In the genomic region with DNA sequence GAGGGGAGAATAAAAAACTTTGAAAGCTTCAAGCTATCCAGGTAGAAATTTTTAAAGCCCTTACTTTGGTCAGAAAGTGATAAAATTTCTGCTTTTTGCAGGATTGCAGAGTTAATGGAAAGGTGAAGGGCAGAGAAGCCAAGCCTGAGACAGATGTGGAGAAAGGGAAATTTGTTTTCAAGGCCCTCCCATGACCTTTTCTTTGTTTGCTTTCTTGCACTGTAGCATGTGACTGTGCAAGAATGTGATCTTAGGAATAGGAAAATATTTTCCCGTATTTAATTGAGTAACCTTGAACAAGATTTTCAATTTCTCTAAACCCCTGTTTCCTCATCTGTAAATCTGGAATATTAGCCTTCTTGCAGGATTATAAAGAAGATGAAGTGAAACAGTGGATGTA, we compare ENCODE assay signal across 28 cellular contexts.
"Had no signal": no experiment of that assay in that cellular context is flagged by ENCODE, and none has a peak within 500 bp of the region (broad histone marks: within the 10 kb centered on the region; RNA-seq: fewer than 3 reads in every experiment).

No MANE protein-coding gene starts in this region.

- H3K27me3 ChIP-seq: neural progenitor cell, ovary, right lobe of liver, spleen, stomach, thyroid gland, tibial nerve, upper lobe of left lung, vagina had no signal

- H2AFZ ChIP-seq: parathyroid adenoma had no signal

- H3K9me3 ChIP-seq: ovary, right lobe of liver, spleen, stomach, thoracic aorta, thyroid gland, tibial nerve, upper lobe of left lung, vagina had no signal

- DNase-seq: naive thymus-derived CD4-positive, alpha-beta T cell; natural killer cell; occipital lobe; ovary; posterior cingulate gyrus; right cardiac atrium; right lobe of liver; spleen; stimulated activated CD4-positive, alpha-beta T cell treated with anti-CD3 and anti-CD28 coated beads, Interleukin-12 subunit alpha, Interleukin-12 subunit beta, amount 100 ng/mL, for 4 hours; stimulated activated CD4-positive, alpha-beta T cell treated with anti-CD3 and anti-CD28 coated beads, Interleukin-1b, Interleukin-23, amount 100 ng/mL, for 48 hours; stimulated activated CD4-positive, alpha-beta T cell treated with anti-CD3 and anti-CD28 coated beads, Interleukin-4, amount 100 ng/mL, for 1 hour; stimulated activated naive B cell treated with anti-CD40 and anti-IgM and Interleukin-4, amounts not matched to agents 10 μg/mL and 1 μg/mL and 100 μg/mL, for 72 hours; stimulated activated naive CD4-positive, alpha-beta T cell treated with Interleukin-2 at 50 U/mL for 16 hours; stomach; thyroid gland; trophoblast cell; upper lobe of left lung had no signal

- H3K36me3 Mint-ChIP-seq: naive thymus-derived CD4-positive, alpha-beta T cell; natural killer cell; neural progenitor cell; stimulated activated effector memory CD8-positive, alpha-beta T cell treated with anti-CD3 and anti-CD28 coated beads, Interleukin-12 subunit alpha, Interleukin-12 subunit beta, amount 100 ng/mL, for 72 hours; stimulated activated naive B cell treated with anti-CD40 and anti-IgM and Interleukin-4, amounts not matched to agents 10 μg/mL and 1 μg/mL and 100 μg/mL, for 72 hours had no signal

- ATAC-seq: naive thymus-derived CD4-positive, alpha-beta T cell; natural killer cell; right cardiac atrium; right lobe of liver; stimulated activated effector memory CD8-positive, alpha-beta T cell treated with anti-CD3 and anti-CD28 coated beads, Interleukin-12 subunit alpha, Interleukin-12 subunit beta, amount 100 ng/mL, for 72 hours; stimulated activated naive B cell treated with anti-CD40 and anti-IgM and Interleukin-4, amounts not matched to agents 10 μg/mL and 1 μg/mL and 100 μg/mL, for 72 hours had no signal

- H3K4me2 ChIP-seq: smooth muscle cell had no signal

- H3K4me3 Mint-ChIP-seq: naive thymus-derived CD4-positive, alpha-beta T cell; natural killer cell; nephron; neural progenitor cell; stimulated activated effector memory CD8-positive, alpha-beta T cell treated with anti-CD3 and anti-CD28 coated beads, Interleukin-12 subunit alpha, Interleukin-12 subunit beta, amount 100 ng/mL, for 72 hours; stimulated activated naive B cell treated with anti-CD40 and anti-IgM and Interleukin-4, amounts not matched to agents 10 μg/mL and 1 μg/mL and 100 μg/mL, for 72 hours; stimulated activated naive CD8-positive, alpha-beta T cell treated with anti-CD3 and anti-CD28 coated beads, Interleukin-15, Interleukin-2, amounts not matched to agents 100 ng/mL and 50 ng/mL, for 24 hours had no signal

- H3K4me1 ChIP-seq: parathyroid adenoma, spleen, upper lobe of left lung, vagina had no signal

- H3K27me3 Mint-ChIP-seq: progenitor cell of endocrine pancreas; stimulated activated naive B cell treated with anti-CD40 and anti-IgM and Interleukin-4, amounts not matched to agents 10 μg/mL and 1 μg/mL and 100 μg/mL, for 72 hours; stimulated activated naive CD8-positive, alpha-beta T cell treated with anti-CD3 and anti-CD28 coated beads, Interleukin-15, Interleukin-2, amounts not matched to agents 100 ng/mL and 50 ng/mL, for 24 hours had no signal

- H3K79me2 ChIP-seq: parathyroid adenoma had no signal

- H3K4me3 ChIP-seq: neural progenitor cell, ovary, right lobe of liver, skin epidermis, smooth muscle cell, spleen, stomach, thoracic aorta, thyroid gland, tibial nerve, upper lobe of left lung, vagina had no signal

- H3K36me3 ChIP-seq: neural progenitor cell, ovary, right lobe of liver, spleen, stomach, thoracic aorta, thyroid gland, tibial nerve, upper lobe of left lung, vagina had no signal

- H3K27ac Mint-ChIP-seq: naive thymus-derived CD4-positive, alpha-beta T cell; natural killer cell; nephron; neural progenitor cell; stimulated activated effector memory CD8-positive, alpha-beta T cell treated with anti-CD3 and anti-CD28 coated beads, Interleukin-12 subunit alpha, Interleukin-12 subunit beta, amount 100 ng/mL, for 72 hours; stimulated activated naive B cell treated with anti-CD40 and anti-IgM and Interleukin-4, amounts not matched to agents 10 μg/mL and 1 μg/mL and 100 μg/mL, for 72 hours; stimulated activated naive CD8-positive, alpha-beta T cell treated with anti-CD3 and anti-CD28 coated beads, Interleukin-15, Interleukin-2, amounts not matched to agents 100 ng/mL and 50 ng/mL, for 24 hours had no signal

- H3K9me3 Mint-ChIP-seq: nephron, neural progenitor cell had no signal

- H3K27ac ChIP-seq: neural progenitor cell, ovary, parathyroid adenoma, right lobe of liver, skin epidermis, spleen, stomach, thoracic aorta, thyroid gland, tibial nerve, upper lobe of left lung, vagina had no signal

- H3K4me1 Mint-ChIP-seq: naive thymus-derived CD4-positive, alpha-beta T cell; natural killer cell; stimulated activated effector memory CD8-positive, alpha-beta T cell treated with anti-CD3 and anti-CD28 coated beads, Interleukin-12 subunit alpha, Interleukin-12 subunit beta, amount 100 ng/mL, for 72 hours; stimulated activated naive B cell treated with anti-CD40 and anti-IgM and Interleukin-4, amounts not matched to agents 10 μg/mL and 1 μg/mL and 100 μg/mL, for 72 hours had no signal
